Comparison of ENCODE assay signal across 13 cellular contexts in the genomic region with DNA sequence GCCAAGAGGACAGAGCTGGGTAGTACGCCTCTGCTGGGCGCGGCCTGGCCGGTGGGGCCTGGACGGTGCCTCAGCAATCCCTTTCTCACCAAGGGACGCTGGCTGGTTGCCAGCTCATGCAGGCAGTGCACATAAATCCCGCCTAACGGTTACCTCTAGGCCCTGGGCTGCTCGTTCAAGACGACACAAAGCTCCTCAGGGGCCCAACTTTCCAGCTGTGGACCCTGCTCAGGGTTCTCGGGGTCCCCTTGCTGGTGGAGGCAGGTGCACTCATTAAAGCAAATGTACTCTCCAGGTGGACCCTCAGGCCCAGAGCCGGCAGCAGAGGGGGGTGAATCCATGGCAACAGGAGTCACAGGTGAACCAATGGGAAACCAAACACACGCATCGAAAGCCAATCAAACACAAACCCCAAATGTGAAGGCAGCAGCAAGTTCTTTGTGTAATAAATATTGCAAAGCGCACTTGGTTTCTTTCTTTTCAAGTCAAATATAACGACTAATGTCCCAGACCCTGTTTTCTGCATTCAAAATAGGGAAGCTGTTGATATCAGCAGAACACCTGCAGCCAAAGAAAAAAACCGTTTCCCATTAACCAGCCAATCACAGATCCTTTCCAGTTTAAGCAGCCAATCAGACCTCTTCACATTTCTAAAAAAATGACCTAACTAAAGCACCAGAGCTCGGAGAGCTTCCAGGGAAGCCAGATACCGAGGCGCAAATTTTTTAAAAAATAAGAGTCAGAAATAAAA. TPM values are rescaled to one million over a fixed set of nuclear protein-coding genes. Genes with fewer than 3 reads are reported as not detected.
A peak's percentile ranks its signal among the peaks of the same experiment; 100 is the strongest.
DNase-seq lines count a peak whose midpoint lies in the region; ATAC-seq, FAIRE-seq and TF ChIP-seq lines count a peak whose summit lies in the region.
"Had no signal": no experiment of that assay in that cellular context is flagged by ENCODE, and none has a peak within 500 bp of the region (broad histone marks: within the 10 kb centered on the region; RNA-seq: fewer than 3 reads in every experiment).

No MANE protein-coding gene starts in this region.

- intact Hi-C loops in MCF 10A (cut with micrococcal nuclease): no loop called here
- intact Hi-C loops in breast epithelium (cut with DNase I; ENCODE audit: low total_unique reads): loop anchor here (5.0 kb wide), 1 partner anchor 143 kb away; no protein-coding TSS in a partner anchor
- intact Hi-C loops in GM12878 (cut with micrococcal nuclease; ENCODE audit: unreplicated experiment): no loop called here
- intact Hi-C loops in sigmoid colon (cut with DNase I): no loop called here

- H3K27ac ChIP-seq in breast epithelium: no peak overlapping the region
- H3K27ac ChIP-seq in GM12878 (ENCODE audit: control insufficient read depth, insufficient read depth): no peak overlapping the region
- peak overlapping the region; percentile 90 for H3K27ac ChIP-seq in thymus (ENCODE audit: low read depth)
- no peak overlapping the region for H3K27ac ChIP-seq in RWPE1
- H3K27ac ChIP-seq in sigmoid colon: no peak overlapping the region

- H3K9ac ChIP-seq in GM12878 (ENCODE audit: control insufficient read depth, insufficient read depth, low read length): no peak overlapping the region

- SMC1A ChIA-PET in GM12878 (lab: Charles Lee; ENCODE audit: uncharacterized antibody, unreplicated experiment): interaction anchor here (1.0 to 1.7 kb wide), 3 partner anchors 11 to 65 kb away, joined by 3 to 8 read pairs (median 4); no protein-coding TSS in a partner anchor

- no peaks in the 10 kb centered on the region for H4K20me1 ChIP-seq in GM12878 (ENCODE audit: control insufficient read depth, insufficient read depth)

- ATAC-seq in GM12878 (peak; percentile 46; the same call in 2 of the 3 replicates), HG02884 (IDR thresholded peaks at IDR 0.05; ENCODE audit: unreplicated experiment) (no peak)
- ATAC-seq: stimulated activated effector memory CD8-positive, alpha-beta T cell treated with anti-CD3 and anti-CD28 coated beads, Interleukin-12 subunit alpha, Interleukin-12 subunit beta, amount 100 ng/mL, for 72 hours had no signal

- peaks cover 4% of the 10 kb centered on the region for H3K4me1 Mint-ChIP-seq in MCF 10A (ENCODE audit: insufficient read depth, unreplicated experiment)
- H3K4me1 Mint-ChIP-seq: stimulated activated effector memory CD8-positive, alpha-beta T cell treated with anti-CD3 and anti-CD28 coated beads, Interleukin-12 subunit alpha, Interleukin-12 subunit beta, amount 100 ng/mL, for 72 hours had no signal

- H3K27ac Mint-ChIP-seq in MCF 10A (ENCODE audit: low read depth, unreplicated experiment): no peak overlapping the region
- H3K27ac Mint-ChIP-seq: CD4-positive, alpha-beta memory T cell; stimulated activated effector memory CD8-positive, alpha-beta T cell treated with anti-CD3 and anti-CD28 coated beads, Interleukin-12 subunit alpha, Interleukin-12 subunit beta, amount 100 ng/mL, for 72 hours had no signal

- peaks cover 4% of the 10 kb centered on the region for H3K36me3 Mint-ChIP-seq in MCF 10A (ENCODE audit: insufficient read depth, unreplicated experiment)
- H3K36me3 Mint-ChIP-seq: stimulated activated effector memory CD8-positive, alpha-beta T cell treated with anti-CD3 and anti-CD28 coated beads, Interleukin-12 subunit alpha, Interleukin-12 subunit beta, amount 100 ng/mL, for 72 hours had no signal

- POLR2A ChIA-PET in MCF 10A (lab: Yijun Ruan, JAX): interaction anchor here (0.6 to 0.7 kb wide), 2 partner anchors 27 to 109 kb away, joined by 4 to 5 read pairs; no protein-coding TSS in a partner anchor
- POLR2A ChIA-PET in GM12878 (lab: Charles Lee): no interaction called here
- POLR2A ChIA-PET in RWPE1 (lab: Yijun Ruan, JAX; ENCODE audit: low non-redundant PET): no interaction called here

- BruUV-seq in MCF 10A (replicated peaks; lab: Mats Ljungman, UMichigan) (TSS peak; percentile 57), GM12878 (replicated peaks; lab: Mats Ljungman, UMichigan) (no TSS peak)

- no peaks in the 10 kb centered on the region for H3K27me3 ChIP-seq in breast epithelium
- H3K27me3 ChIP-seq in GM12878 (replicated peaks in 1 of 2; ENCODE audit: control insufficient read depth in 2 of 2, insufficient read depth in 2 of 2, low read length in 1 of 2): no peaks in the 10 kb centered on the region
- no peaks in the 10 kb centered on the region for H3K27me3 ChIP-seq in thymus (ENCODE audit: control insufficient read depth, insufficient read depth)
- no peaks in the 10 kb centered on the region for H3K27me3 ChIP-seq in sigmoid colon

- peak; percentile 35 for FAIRE-seq in GM12878 (lab: Jason Lieb, UNC)
- FAIRE-seq: astrocyte had no signal

- H3K4me3 ChIP-seq in breast epithelium (no peak overlapping the region), GM12878 (no peak overlapping the region), thymus (ENCODE audit: low read length) (peak overlapping the region; percentile 62), sigmoid colon (no peak overlapping the region)
- H3K4me3 ChIP-seq: lung had no signal

- H3K9me3 Mint-ChIP-seq in MCF 10A (ENCODE audit: unreplicated experiment): no peaks in the 10 kb centered on the region

- H3K36me3 ChIP-seq in breast epithelium: no peaks in the 10 kb centered on the region
- no peaks in the 10 kb centered on the region for H3K36me3 ChIP-seq in GM12878 (ENCODE audit: control insufficient read depth in 2 of 2, insufficient read depth in 2 of 2, low read length in 1 of 2)
- peaks cover 8% of the 10 kb centered on the region for H3K36me3 ChIP-seq in thymus (ENCODE audit: control insufficient read depth, insufficient read depth)
- no peaks in the 10 kb centered on the region for H3K36me3 ChIP-seq in sigmoid colon

- CTCF ChIA-PET in MCF 10A (lab: Yijun Ruan, JAX) (interaction anchor here (0.7 to 1.3 kb wide), 2 partner anchors 13 to 65 kb away, joined by 3 to 4 read pairs; no protein-coding TSS in a partner anchor), GM12878 (lab: Yijun Ruan, JAX) (interaction anchor here (0.7 to 1.9 kb wide), 4 partner anchors 8 to 65 kb away, joined by 3 to 9 read pairs (median 3); no protein-coding TSS in a partner anchor), RWPE1 (lab: Yijun Ruan, JAX) (no interaction called here)

- no peak for DNase-seq in MCF 10A (ENCODE audit: unreplicated experiment)
- no peak for DNase-seq in breast epithelium (ENCODE audit: low spot score in 2 of 2)
- DNase-seq in NCI-H1436 treated with DMSO at 0.1 percent for 48 hours (lab: John Stamatoyannopoulos, UW): peak; percentile 82
- DNase-seq in GM12878 (ENCODE audit: low read depth, low spot score): no peak
- no peak for DNase-seq in RWPE1 (ENCODE audit: low spot score)
- DNase-seq in sigmoid colon: no peak
- DNase-seq: T-helper 9 cell had no signal

- H3K79me2 ChIP-seq in GM12878 (ENCODE audit: control insufficient read depth, insufficient read depth, low read length): no peaks in the 10 kb centered on the region

- TF ChIP-seq EP300 in GM12878 (IDR thresholded peaks at IDR 0.05; ENCODE audit: borderline replicate concordance in 1 of 2, control insufficient read depth in 1 of 2, low read depth in 2 of 2, low read length in 2 of 2) (no peak), sigmoid colon (IDR thresholded peaks at IDR 0.05) (no peak)

- RAD21 ChIA-PET in GM12878 (lab: Charles Lee; ENCODE audit: unreplicated experiment): interaction anchor here (0.8 kb wide), 1 partner anchor 14 kb away, joined by 3 read pairs; no protein-coding TSS in a partner anchor

- H3K4me2 ChIP-seq in GM12878 (ENCODE audit: control insufficient read depth, insufficient read depth): 0 out of 2 replicates have a peak overlapping the region, but pooled peaks have one; percentile 60

- peak overlapping the region; percentile 68 for H2AFZ ChIP-seq in GM12878 (ENCODE audit: control insufficient read depth, low read depth, low read length)

- no peak for TF ChIP-seq CTCF in MCF 10A (IDR thresholded peaks at IDR 0.05; ENCODE audit: unreplicated experiment)
- no peak for TF ChIP-seq CTCF in breast epithelium (IDR thresholded peaks at IDR 0.05)
- no peak for TF ChIP-seq CTCF in GM12878 (IDR thresholded peaks at IDR 0.05 in 2 of 3, conservative IDR thresholded peaks at IDR 0.05 in 1 of 3; ENCODE audit: control insufficient read depth in 2 of 3, extremely low read depth in 1 of 3, insufficient read depth in 1 of 3, low read depth in 3 of 3, low read length in 3 of 3)
- TF ChIP-seq CTCF in RWPE1 (conservative IDR thresholded peaks at IDR 0.05; ENCODE audit: low read depth): no peak
- no peak for TF ChIP-seq CTCF in sigmoid colon (IDR thresholded peaks at IDR 0.05)

- TF ChIP-seq POLR2A in breast epithelium (IDR thresholded peaks at IDR 0.05): no peak
- TF ChIP-seq POLR2A in GM12878 (IDR thresholded peaks at IDR 0.05; ENCODE audit: low read depth, low read length): no peak
- TF ChIP-seq POLR2A in sigmoid colon (IDR thresholded peaks at IDR 0.05): no peak

- no peaks in the 10 kb centered on the region for H3K27me3 Mint-ChIP-seq in MCF 10A (ENCODE audit: insufficient read depth, unreplicated experiment)
- H3K27me3 Mint-ChIP-seq: CD4-positive, alpha-beta memory T cell had no signal

- TF ChIP-seq RAD21 in GM12878 (IDR thresholded peaks at IDR 0.05; ENCODE audit: insufficient read depth, low read depth, low read length): no peak

- no peaks in the 10 kb centered on the region for H3K9me3 ChIP-seq in breast epithelium
- H3K9me3 ChIP-seq in GM12878 (replicated peaks; ENCODE audit: control insufficient read depth, insufficient read depth, low read length): no peaks in the 10 kb centered on the region; the same call in 2 of the 3 replicates
- H3K9me3 ChIP-seq in thymus (ENCODE audit: control insufficient read depth): peaks cover 4% of the 10 kb centered on the region
- H3K9me3 ChIP-seq in sigmoid colon: no peaks in the 10 kb centered on the region

- no peaks in the 10 kb centered on the region for H3K4me1 ChIP-seq in breast epithelium
- peaks cover 8% of the 10 kb centered on the region for H3K4me1 ChIP-seq in GM12878 (ENCODE audit: control insufficient read depth, insufficient read depth, low read length)
- peaks cover 32% of the 10 kb centered on the region for H3K4me1 ChIP-seq in thymus (ENCODE audit: control insufficient read depth, insufficient read depth, low read length)
- H3K4me1 ChIP-seq in sigmoid colon: no peaks in the 10 kb centered on the region

- 43% methylated on average over 20 of the region's 20 CpGs for WGBS in GM12878 (ENCODE audit: insufficient coverage, insufficient replicate concordance, low lambda C conversion rate, missing lambda C conversion rate)
- 15% methylated on average over 20 of the region's 20 CpGs for WGBS in thymus
- WGBS in sigmoid colon, 2 donors: 61 to 81% methylated on average over 20 of the region's 20 CpGs

- in situ Hi-C loops in GM12878 (cut with MboI): no loop called here

- H3K4me3 Mint-ChIP-seq in MCF 10A (ENCODE audit: unreplicated experiment): no peak overlapping the region
- H3K4me3 Mint-ChIP-seq: stimulated activated effector memory CD8-positive, alpha-beta T cell treated with anti-CD3 and anti-CD28 coated beads, Interleukin-12 subunit alpha, Interleukin-12 subunit beta, amount 100 ng/mL, for 72 hours had no signal

RNA-seq across cellular contexts. Expression of a gene that starts 26.1 kb away (rescaled TPM):
- total RNA-seq in MCF 10A (2022): 98.5 and 106 TPM in 2 replicates
- total RNA-seq in breast epithelium: 10 to 100 TPM; 25.4 to 47.5 (median 42.3) TPM
- total RNA-seq in GM12878 (2013; cell fraction: nucleolus; rRNA removed): 36.4 and 44.3 TPM in 2 replicates
- 24.9 and 32.3 TPM in 2 replicates for total RNA-seq in GM12878 (2014; rRNA removed)
- 18.4 and 21.5 TPM in 2 replicates for total RNA-seq in GM12878 (2014; rRNA removed; fragmentation: Illumina TruSeq; extraction: Trizol)
- 63.2 and 64.4 TPM in 2 replicates for total RNA-seq in GM12878 (2021)
- 22.3 TPM for polyA plus RNA-seq in GM12878 (2011; ENCODE audit: low read depth)
- 7.0 and 11.7 TPM in 2 replicates for polyA plus RNA-seq in GM12878 (2011; rRNA removed)
- 18.3 and 21.7 TPM in 2 replicates for polyA plus RNA-seq in GM12878 (2011; cell fraction: cytosol; rRNA removed)
- 25.4 and 32.6 TPM in 2 replicates for polyA plus RNA-seq in GM12878 (2011; cell fraction: nucleus; rRNA removed)
- 46.2 and 49.9 TPM in 2 replicates for polyA plus RNA-seq in GM12878 (2012)
- polyA plus RNA-seq in GM12878 (2014; fragmentation: Illumina TruSeq; extraction: Trizol): 31.3 and 37.6 TPM in 2 replicates
- polyA plus RNA-seq in GM12878 (2014; fragmentation: Nextera tagmentation; extraction: Ambion mirVana): 1 to 10 TPM; 2.7 to 5.6 TPM
- polyA plus RNA-seq in GM12878 (2014; rRNA removed): 29.5 and 32.0 TPM in 2 replicates
- polyA plus RNA-seq in GM12878 (2016; fragmentation: Nextera tagmentation; extraction: Ambion mirVana): 10 to 100 TPM in 1 of 2 experiments, 1 to 10 TPM in 1; 6.5 to 24.9 TPM
- polyA minus RNA-seq in GM12878 (2011; rRNA and poly(A)+ RNA removed): 14.1 and 17.1 TPM in 2 replicates
- 16.7 and 19.6 TPM in 2 replicates for polyA minus RNA-seq in GM12878 (2011; cell fraction: cytosol; rRNA and poly(A)+ RNA removed)
- polyA minus RNA-seq in GM12878 (2011; cell fraction: nucleus; rRNA and poly(A)+ RNA removed): 6.3 and 11.1 TPM in 2 replicates
- polyA plus RNA-seq in thymus: 63.1 TPM
- 10 to 100 TPM; 33.9 to 71.2 (median 36.4) TPM for total RNA-seq in sigmoid colon
- 100 to 1,000 TPM in 1 of 3 donors, 10 to 100 TPM in 2; 21.0 to 105 (median 28.9) TPM for polyA plus RNA-seq in sigmoid colon
